ENCODE assay signal across 8 cellular contexts in the genomic region with DNA sequence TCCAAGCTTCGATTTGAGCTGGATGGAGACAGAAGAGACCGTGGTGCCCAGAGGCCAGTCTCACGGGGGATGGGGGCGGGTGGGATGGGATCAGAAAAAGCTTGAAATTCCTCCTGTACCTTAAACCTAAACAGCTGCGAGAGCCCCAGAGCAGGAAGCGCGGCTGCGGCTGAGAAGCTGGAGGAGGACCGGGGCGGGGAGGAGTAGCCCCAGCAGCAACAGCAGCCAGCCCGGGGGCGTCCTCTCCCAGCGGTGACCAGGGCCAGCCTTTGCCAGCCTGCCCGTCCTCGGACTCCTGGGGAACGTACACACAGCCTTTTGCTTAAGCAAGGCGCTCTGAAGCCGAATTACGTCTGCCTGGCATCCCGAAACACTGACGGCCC. TPM values are rescaled to one million over a fixed set of nuclear protein-coding genes. Genes with fewer than 3 reads are reported as not detected.
DNase-seq lines count a peak whose midpoint lies in the region; TF ChIP-seq lines count a peak whose summit lies in the region.

No MANE protein-coding gene starts in this region.

- H3K9me3 Mint-ChIP-seq in endothelial cell (ENCODE audit: unreplicated experiment) (no peaks in the 10 kb centered on the region), nephron progenitor cell (peaks cover under 1% of the 10 kb centered on the region)

- POLR2A ChIA-PET in HEK293T (lab: Yijun Ruan, JAX): interaction anchor here (0.7 to 2.4 kb wide), 4 partner anchors 12 to 196 kb away, joined by 3 to 18 read pairs (median 10); a partner anchor contains a TSS

- H3K4me3 Mint-ChIP-seq in endothelial cell (ENCODE audit: unreplicated experiment) (peak overlapping the region; percentile 69), nephron progenitor cell (peak overlapping the region; percentile 82)

- H3K36me3 Mint-ChIP-seq in endothelial cell (ENCODE audit: low read depth, unreplicated experiment) (peaks cover 3% of the 10 kb centered on the region), nephron progenitor cell (ENCODE audit: low read depth) (no peaks in the 10 kb centered on the region)

- no peak overlapping the region for H3K27ac Mint-ChIP-seq in endothelial cell (ENCODE audit: unreplicated experiment)
- H3K27ac Mint-ChIP-seq in nephron progenitor cell: no peak overlapping the region

- TF ChIP-seq CTCF in endothelial cell (IDR thresholded peaks at IDR 0.05; ENCODE audit: unreplicated experiment): no peak
- TF ChIP-seq CTCF in nephron progenitor cell (IDR thresholded peaks at IDR 0.05): no peak

- H3K4me1 Mint-ChIP-seq in endothelial cell (ENCODE audit: unreplicated experiment): peaks cover 19% of the 10 kb centered on the region
- H3K4me1 Mint-ChIP-seq in nephron progenitor cell: peaks cover 4% of the 10 kb centered on the region

- H3K27me3 Mint-ChIP-seq in endothelial cell (ENCODE audit: unreplicated experiment): peaks cover 24% of the 10 kb centered on the region
- H3K27me3 Mint-ChIP-seq in nephron progenitor cell (ENCODE audit: low read depth, poor library complexity): peaks cover 93% of the 10 kb centered on the region

- CTCF ChIA-PET in HEK293T (lab: Yijun Ruan, JAX): interaction anchor here (0.6 to 2.4 kb wide), 6 partner anchors 21 to 164 kb away, joined by 3 to 14 read pairs (median 4); a partner anchor contains a TSS

- peak; percentile 37 to 80 (median 80) for DNase-seq in NCI-H1417 (lab: John Stamatoyannopoulos, UW)
- no peak for DNase-seq in NCI-H1417 treated with DMSO at 0.1 percent for 48 hours (lab: John Stamatoyannopoulos, UW)
- DNase-seq in HEK293T (ENCODE audit: extremely low spot score): peak; percentile 36
- DNase-seq in NCI-H69 (lab: John Stamatoyannopoulos, UW): peak; percentile 76
- DNase-seq in endothelial cell (ENCODE audit: low spot score): peak; percentile 9
- DNase-seq in nephron progenitor cell: peak; percentile 46
- no peak for DNase-seq in anterior cingulate cortex (lab: John Stamatoyannopoulos, UW)
- no peak for DNase-seq in NCI-H1436 treated with DMSO at 0.1 percent for 48 hours (lab: John Stamatoyannopoulos, UW)

TF ChIP-seq in HEK293T, 16 proteins besides CTCF, POLR2A, EP300 and RAD21:
- TF ChIP-seq ARNT (IDR thresholded peaks at IDR 0.05) (no peak), ELF4 (IDR thresholded peaks at IDR 0.05) (no peak), BHLHE40 (IDR thresholded peaks at IDR 0.05; ENCODE audit: borderline replicate concordance) (no peak), FOXA1 (IDR thresholded peaks at IDR 0.05) (no peak), FOXK2 (IDR thresholded peaks at IDR 0.05) (no peak), TARDBP (IDR thresholded peaks at IDR 0.05) (no peak), FOXM1 (IDR thresholded peaks at IDR 0.05; ENCODE audit: borderline replicate concordance) (no peak), ZNF384 (IDR thresholded peaks at IDR 0.05) (no peak), NFRKB (IDR thresholded peaks at IDR 0.05) (no peak)
- TF ChIP-seq, protein P1, sequence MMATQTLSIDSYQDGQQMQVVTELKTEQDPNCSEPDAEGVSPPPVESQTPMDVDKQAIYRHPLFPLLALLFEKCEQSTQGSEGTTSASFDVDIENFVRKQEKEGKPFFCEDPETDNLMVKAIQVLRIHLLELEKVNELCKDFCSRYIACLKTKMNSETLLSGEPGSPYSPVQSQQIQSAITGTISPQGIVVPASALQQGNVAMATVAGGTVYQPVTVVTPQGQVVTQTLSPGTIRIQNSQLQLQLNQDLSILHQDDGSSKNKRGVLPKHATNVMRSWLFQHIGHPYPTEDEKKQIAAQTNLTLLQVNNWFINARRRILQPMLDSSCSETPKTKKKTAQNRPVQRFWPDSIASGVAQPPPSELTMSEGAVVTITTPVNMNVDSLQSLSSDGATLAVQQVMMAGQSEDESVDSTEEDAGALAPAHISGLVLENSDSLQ (IDR thresholded peaks at IDR 0.05): no peak
TF ChIP-seq in HEK293T: peak in this region for 0.

RNA-seq across cellular contexts. Expression of a gene that starts 17.4 kb away (rescaled TPM):
- total RNA-seq in endothelial cell (ENCODE audit: unreplicated experiment): not detected

RNA-seq across cellular contexts. Expression of a gene that starts 20.8 kb away (rescaled TPM):
- total RNA-seq in endothelial cell (ENCODE audit: unreplicated experiment): 70.0 TPM

Comparison
In these comparisons a context has a peak if more than half of its experiments do, and no peak if none do; other contexts are left out.
1. DNase-seq: peak in NCI-H1417 (3 of 3), HEK293T (single experiment), NCI-H69 (single experiment), endothelial cell (single experiment) and nephron progenitor cell (single experiment); none in NCI-H1417 treated with DMSO at 0.1 percent for 48 hours (single experiment), anterior cingulate cortex (0 of 58) and NCI-H1436 treated with DMSO at 0.1 percent for 48 hours (single experiment).